In the genomic region with DNA sequence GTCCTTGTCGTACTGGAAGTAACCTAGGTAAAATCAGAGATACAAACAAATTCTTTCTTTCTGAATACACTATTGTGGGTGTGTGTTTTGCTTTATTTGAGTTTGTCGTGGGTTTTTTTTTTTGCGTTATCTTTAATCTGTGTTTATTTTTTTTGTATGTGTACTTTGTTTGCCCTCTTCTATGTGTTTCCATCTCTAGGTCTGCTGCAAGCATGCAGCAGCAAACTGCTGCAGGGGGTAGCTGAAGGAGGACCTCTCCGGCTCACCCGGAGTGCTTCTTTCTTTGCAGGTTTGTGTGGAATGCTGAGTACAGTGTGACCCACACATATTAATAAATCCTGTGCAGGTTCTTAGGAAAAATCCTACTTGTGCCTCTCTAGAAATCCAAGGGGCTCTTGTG, we compare ENCODE assay signal across 15 cellular contexts.
DNase-seq lines count a peak whose midpoint lies in the region; ATAC-seq and TF ChIP-seq lines count a peak whose summit lies in the region.
"Had no signal": no experiment of that assay in that cellular context is flagged by ENCODE, and none has a peak within 500 bp of the region (broad histone marks: within the 10 kb centered on the region; RNA-seq: fewer than 3 reads in every experiment).

No MANE protein-coding gene starts in this region.

- intact Hi-C loops in left colon (cut with DNase I, micrococcal nuclease), result no loop called here

- no peak overlapping the region for H3K4me3 Mint-ChIP-seq in activated T-cell treated with anti-CD3 and anti-CD28 coated beads, Interleukin-2, amount 50 U/mL, for 72 hours
- H3K4me3 Mint-ChIP-seq: CD4-positive, CD25-positive, alpha-beta regulatory T cell had no signal

- H3K27me3 Mint-ChIP-seq in activated T-cell treated with anti-CD3 and anti-CD28 coated beads, Interleukin-2, amount 50 U/mL, for 72 hours (ENCODE audit: low read depth), result no peaks in the 10 kb centered on the region
- H3K27me3 Mint-ChIP-seq: CD4-positive, CD25-positive, alpha-beta regulatory T cell had no signal

- H3K9me3 ChIP-seq in mucosa of stomach (ENCODE audit: control insufficient read depth, low read length), result no peaks in the 10 kb centered on the region
- H3K9me3 ChIP-seq: BLaER1 treated with 17β-estradiol and CSF1 and Interleukin-3, amounts not matched to agents 10 nM and 100 nM had no signal

- H3K4me3 ChIP-seq in choroid plexus epithelial cell (ENCODE audit: low read depth, low read length) (no peak overlapping the region), mucosa of stomach (ENCODE audit: low read length) (no peak overlapping the region)
- H3K4me3 ChIP-seq: BLaER1 treated with 17β-estradiol and CSF1 and Interleukin-3, amounts not matched to agents 10 nM and 100 nM; GM23248 had no signal

- H3K4me1 Mint-ChIP-seq in activated T-cell treated with anti-CD3 and anti-CD28 coated beads, Interleukin-2, amount 50 U/mL, for 72 hours (ENCODE audit: low read depth), result no peaks in the 10 kb centered on the region

- no peaks in the 10 kb centered on the region for H3K36me3 ChIP-seq in mucosa of stomach (ENCODE audit: control insufficient read depth, insufficient read depth, low read length)

- H3K27ac Mint-ChIP-seq in activated T-cell treated with anti-CD3 and anti-CD28 coated beads, Interleukin-2, amount 50 U/mL, for 72 hours, result peak overlapping the region; percentile 21
- H3K27ac Mint-ChIP-seq: CD4-positive, CD25-positive, alpha-beta regulatory T cell had no signal

- H3K27me3 ChIP-seq in mucosa of stomach (ENCODE audit: control insufficient read depth, insufficient read depth, low read length), result no peaks in the 10 kb centered on the region
- H3K27me3 ChIP-seq: BLaER1 treated with 17β-estradiol and CSF1 and Interleukin-3, amounts not matched to agents 10 nM and 100 nM had no signal

- TF ChIP-seq CTCF in 22Rv1 (IDR thresholded peaks at IDR 0.05) (no peak), choroid plexus epithelial cell (conservative IDR thresholded peaks at IDR 0.05; ENCODE audit: low read depth, low read length) (no peak)

- peak overlapping the region; percentile 10 for H3K9ac ChIP-seq in mucosa of stomach (ENCODE audit: low read length)
- H3K9ac ChIP-seq: BLaER1 treated with 17β-estradiol and CSF1 and Interleukin-3, amounts not matched to agents 10 nM and 100 nM; GM23248 had no signal

- peaks cover 7 to 13% of the 10 kb centered on the region in 2 donors for H3K36me3 Mint-ChIP-seq in activated T-cell treated with anti-CD3 and anti-CD28 coated beads, Interleukin-2, amount 50 U/mL, for 72 hours (ENCODE audit: insufficient read depth in 2 of 2)

- no peak for DNase-seq in activated T-cell treated with anti-CD3 and anti-CD28 coated beads, Interleukin-2, amount 50 U/mL, for 72 hours
- DNase-seq in activated T-cell treated with anti-CD3 and anti-CD28 coated beads, Interleukin-2, amount 50 U/mL, for 48 hours, result no peak
- peak; percentile 47 for DNase-seq in choroid plexus epithelial cell (ENCODE audit: low read depth)
- DNase-seq in left colon, result no peak
- DNase-seq: ACHN; CD4-positive, CD25-positive, alpha-beta regulatory T cell; DMS53; GF-D8; GM23248 had no signal

- peak overlapping the region; percentile 4; the same call in 1 of the 2 replicates for H3K27ac ChIP-seq in 22Rv1
- H3K27ac ChIP-seq: BLaER1 treated with 17β-estradiol and CSF1 and Interleukin-3, amounts not matched to agents 10 nM and 100 nM; GM23248 had no signal

- no peaks in the 10 kb centered on the region for H3K9me3 Mint-ChIP-seq in activated T-cell treated with anti-CD3 and anti-CD28 coated beads, Interleukin-2, amount 50 U/mL, for 72 hours

- H3K4me1 ChIP-seq in mucosa of stomach (ENCODE audit: control insufficient read depth, insufficient read depth, low read length), result peaks cover 55% of the 10 kb centered on the region

- ATAC-seq in activated T-cell treated with anti-CD3 and anti-CD28 coated beads, Interleukin-2, amount 50 U/mL, for 72 hours (replicated peaks in 1 of 2), result no peak
- ATAC-seq in GM18520 (IDR thresholded peaks at IDR 0.05; ENCODE audit: unreplicated experiment) (no peak), HG03442 (IDR thresholded peaks at IDR 0.05; ENCODE audit: unreplicated experiment) (no peak), left colon (no peak)
- ATAC-seq: HCT116 had no signal
